In genomic region chr7:28539289-28539981, GRCh38 we compare ENCODE assay signal across 13 cellular contexts.
A peak's percentile ranks its signal among the peaks of the same experiment; 100 is the strongest.
DNase-seq lines count a peak whose midpoint lies in the region; ATAC-seq and TF ChIP-seq lines count a peak whose summit lies in the region.
"Had no signal": no experiment of that assay in that cellular context is flagged by ENCODE, and none has a peak within 500 bp of the region (broad histone marks: within the 10 kb centered on the region; RNA-seq: fewer than 3 reads in every experiment).

No MANE protein-coding gene starts in this region.

- H3K36me3 Mint-ChIP-seq in T-cell (no peaks in the 10 kb centered on the region), Calu3 (ENCODE audit: insufficient read depth, unreplicated experiment) (no peaks in the 10 kb centered on the region), glutamatergic neuron (ENCODE audit: unreplicated experiment) (no peaks in the 10 kb centered on the region)

- H3K4me3 Mint-ChIP-seq in T-cell: no peak overlapping the region
- no peak overlapping the region for H3K4me3 Mint-ChIP-seq in Calu3 (ENCODE audit: low read depth, unreplicated experiment)
- no peak overlapping the region for H3K4me3 Mint-ChIP-seq in glutamatergic neuron (ENCODE audit: unreplicated experiment)
- H3K4me3 Mint-ChIP-seq: dendritic cell treated with granulocyte-macrophage colony-stimulating factor and Interleukin-4, amounts not matched to agents 40 ng/mL and 50 ng/mL, for 4 days had no signal

- no peaks in the 10 kb centered on the region for H3K4me1 Mint-ChIP-seq in T-cell
- peaks cover 4% of the 10 kb centered on the region for H3K4me1 Mint-ChIP-seq in Calu3 (ENCODE audit: low read depth, unreplicated experiment)
- peaks cover 7% of the 10 kb centered on the region for H3K4me1 Mint-ChIP-seq in glutamatergic neuron (ENCODE audit: low read depth, unreplicated experiment)

- H3K27me3 Mint-ChIP-seq in T-cell (peaks cover 0 to 18% of the 10 kb centered on the region in 2 donors), Calu3 (ENCODE audit: unreplicated experiment) (no peaks in the 10 kb centered on the region), glutamatergic neuron (ENCODE audit: unreplicated experiment) (peaks cover 2% of the 10 kb centered on the region)

- intact Hi-C loops in Calu3 (cut with micrococcal nuclease; ENCODE audit: unreplicated experiment): no loop called here

- no peak for TF ChIP-seq CTCF in GM10266 (IDR thresholded peaks at IDR 0.05; ENCODE audit: control insufficient read depth, insufficient read depth, low read depth, missing control alignments)
- no peak for TF ChIP-seq CTCF in Calu3 (IDR thresholded peaks at IDR 0.05; ENCODE audit: unreplicated experiment)
- TF ChIP-seq CTCF in glutamatergic neuron (IDR thresholded peaks at IDR 0.05; ENCODE audit: partially characterized antibody, unreplicated experiment): no peak

- CTCF ChIA-PET in T-cell (lab: Charles Lee): no interaction called here
- CTCF ChIA-PET in Calu3 (lab: Charles Lee): no interaction called here

- DNase-seq in GM10266 (ENCODE audit: extremely low spot score): peak; percentile 71
- no peak for DNase-seq in T-cell
- no peak for DNase-seq in NCI-H2107 treated with DMSO at 0.1 percent for 48 hours (lab: John Stamatoyannopoulos, UW; ENCODE audit: unreplicated experiment)
- no peak for DNase-seq in Calu3
- no peak for DNase-seq in glutamatergic neuron
- DNase-seq: activated CD8-positive, alpha-beta memory T cell treated with anti-CD3 and anti-CD28 coated beads for 24 hours; NCI-H2227 treated with DMSO at 0.1 percent for 48 hours; occipital lobe had no signal

- ATAC-seq in GM19043 (IDR thresholded peaks at IDR 0.05; ENCODE audit: low read depth, unreplicated experiment) (peak; percentile 98), GM21825 (IDR thresholded peaks at IDR 0.05; ENCODE audit: unreplicated experiment) (peak; percentile 98), HG03175 (IDR thresholded peaks at IDR 0.05; ENCODE audit: unreplicated experiment) (peak; percentile 97), T-cell (replicated peaks in 1 of 4) (no peak)
- ATAC-seq: Panc1 had no signal

- H3K27ac Mint-ChIP-seq in T-cell (no peak overlapping the region), Calu3 (ENCODE audit: unreplicated experiment) (no peak overlapping the region), glutamatergic neuron (ENCODE audit: unreplicated experiment) (no peak overlapping the region)
- H3K27ac Mint-ChIP-seq: dendritic cell treated with granulocyte-macrophage colony-stimulating factor and Interleukin-4, amounts not matched to agents 40 ng/mL and 50 ng/mL, for 4 days had no signal

- POLR2A ChIA-PET in T-cell (lab: Charles Lee): no interaction called here

- no TSS peak for BruUV-seq in Calu3 (replicated peaks; lab: Mats Ljungman, UMichigan)

- H3K9me3 Mint-ChIP-seq in T-cell (no peaks in the 10 kb centered on the region), Calu3 (ENCODE audit: low read depth, unreplicated experiment) (no peaks in the 10 kb centered on the region), glutamatergic neuron (ENCODE audit: unreplicated experiment) (peaks cover 4% of the 10 kb centered on the region)
- H3K9me3 Mint-ChIP-seq: dendritic cell treated with granulocyte-macrophage colony-stimulating factor and Interleukin-4, amounts not matched to agents 40 ng/mL and 50 ng/mL, for 4 days had no signal

Comparison
In these comparisons a context has a peak if more than half of its experiments do, and no peak if none do; other contexts are left out.
1. ATAC-seq: peak in GM19043 (single experiment), GM21825 (single experiment) and HG03175 (single experiment); none in T-cell (0 of 4).